8 cellular contexts compared by ENCODE assay signal in the genomic region with DNA sequence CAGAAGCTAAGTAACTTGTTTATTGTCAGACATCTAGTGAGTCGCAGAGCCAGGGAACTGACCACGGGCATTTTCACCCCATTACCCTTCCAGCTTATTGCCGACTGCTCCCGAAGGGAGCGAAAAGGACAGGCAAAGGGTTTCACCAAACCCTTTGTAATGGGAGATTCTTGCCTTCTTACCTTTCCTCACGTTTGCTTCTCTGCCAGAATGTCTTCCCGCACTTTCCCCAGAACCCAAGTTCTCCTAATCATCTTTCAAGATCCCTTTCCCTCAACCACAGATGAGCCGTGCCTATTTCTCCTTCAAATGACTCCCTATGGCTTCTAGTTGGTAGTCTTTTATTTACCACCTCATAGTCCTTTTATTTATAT.
DNase-seq lines count a peak whose midpoint lies in the region; ATAC-seq and TF ChIP-seq lines count a peak whose summit lies in the region.

No MANE protein-coding gene starts in this region.

- H4K20me1 ChIP-seq in BLaER1 = peaks cover 62% of the 10 kb centered on the region
- H4K20me1 ChIP-seq in KMS-11 (ENCODE audit: insufficient read depth) = peaks cover 9% of the 10 kb centered on the region; the same call in 1 of the 2 replicates

- H3K27me3 ChIP-seq in BLaER1 = no peaks in the 10 kb centered on the region
- H3K27me3 ChIP-seq in KMS-11 (ENCODE audit: insufficient read depth, low read depth) = no peaks in the 10 kb centered on the region

- H3K9ac ChIP-seq in BLaER1 = peak overlapping the region; percentile 92
- H3K9ac ChIP-seq in KMS-11 = peak overlapping the region; percentile 92

- ATAC-seq in HG03469 (IDR thresholded peaks at IDR 0.05; ENCODE audit: unreplicated experiment) (no peak), GM21825 (IDR thresholded peaks at IDR 0.05; ENCODE audit: unreplicated experiment) (no peak)

- H3K4me2 ChIP-seq in BLaER1 (peak overlapping the region; percentile 87), KMS-11 (peak overlapping the region; percentile 63)

- H3K9me3 ChIP-seq in BLaER1 = no peaks in the 10 kb centered on the region

- H3K36me3 ChIP-seq in BLaER1 (peaks cover 33% of the 10 kb centered on the region), KMS-11 (ENCODE audit: insufficient read depth) (peaks cover 9% of the 10 kb centered on the region; the same call in 1 of the 2 replicates)

- peak overlapping the region; percentile 96 for H3K4me3 ChIP-seq in BLaER1
- H3K4me3 ChIP-seq in KMS-11 (IDR thresholded peaks at IDR 0.05; ENCODE audit: insufficient read depth, low read depth, low read length) = peak overlapping the region; percentile 26

- H2AFZ ChIP-seq in KMS-11 (ENCODE audit: low read depth) = peak overlapping the region; percentile 83

- no peak for TF ChIP-seq CTCF in KMS-11 (conservative IDR thresholded peaks at IDR 0.05; ENCODE audit: low read depth, low read length)

- peaks cover 67% of the 10 kb centered on the region for H3K79me2 ChIP-seq in KMS-11 (ENCODE audit: insufficient read depth, low read depth)

- H3K27ac ChIP-seq in BLaER1 (peak overlapping the region; percentile 90), KMS-11 (peak overlapping the region; percentile 87), caudate nucleus (ENCODE audit: low read depth, low read length) (peak overlapping the region; percentile 27)

- H3K4me1 ChIP-seq in BLaER1 (peaks cover 46% of the 10 kb centered on the region), KMS-11 (ENCODE audit: low read depth, poor library complexity, severe bottlenecking) (peaks cover 35% of the 10 kb centered on the region)

- DNase-seq in caudate nucleus (lab: John Stamatoyannopoulos, UW) = peak in 2 of 61 donors; percentile 5 to 34
- DNase-seq in midbrain (lab: John Stamatoyannopoulos, UW) = peak; percentile 61
- DNase-seq in activated CD4-positive, CD25-positive, alpha-beta regulatory T cell treated with anti-CD3 and anti-CD28 coated beads, Interleukin-2, amount 50 U/mL, for 72 hours = no peak
- no peak for DNase-seq in dedifferentiated amniotic fluid mesenchymal stem cell (ENCODE audit: extremely low spot score)

Comparison
In these comparisons a context has a peak if more than half of its experiments do, and no peak if none do; other contexts are left out.
1. H3K27ac ChIP-seq: peak in every context shown above with its lines; median percentile 90 in BLaER1; 87 in KMS-11; 27 in caudate nucleus.